Comparison of ENCODE assay signal across 8 cellular contexts in genomic region chr3:196739671-196740475, GRCh38. TPM values are rescaled to one million over a fixed set of nuclear protein-coding genes. Genes with fewer than 3 reads are reported as not detected.
DNase-seq lines count a peak whose midpoint lies in the region; ATAC-seq and TF ChIP-seq lines count a peak whose summit lies in the region.

PAK2 (plus strand) TSS chr3:196739857; CDS start chr3:196782647, 42,790 bp downstream.

- peak; percentile 74 for ATAC-seq in GM19468 (IDR thresholded peaks at IDR 0.05; ENCODE audit: extremely low read depth, unreplicated experiment)

- WGBS in lower leg skin, 2 donors: 1% methylated on average over 48 to 59 of the region's 85 CpGs

- H3K27ac ChIP-seq in CD4-positive, alpha-beta memory T cell (ENCODE audit: low read depth, low read length): peak within 1 kb of the TSS; percentile 99

- H3K4me1 Mint-ChIP-seq in CD4-positive, alpha-beta memory T cell: peaks cover 21 to 45% (median 28%) of the 10 kb centered on the region in 4 donors

- peak within 1 kb of the TSS; percentile 70 to 95 for H3K4me3 ChIP-seq in CD4-positive, alpha-beta memory T cell (ENCODE audit: low read length in 2 of 2)
- H3K4me3 ChIP-seq in lower leg skin (ENCODE audit: low read depth, poor library complexity, severe bottlenecking): peak within 1 kb of the TSS; percentile 98

- H3K4me3 Mint-ChIP-seq in CD4-positive, alpha-beta memory T cell: peak within 1 kb of the TSS; percentile 96 to 100 (median 100)

- peaks cover 4 to 12% of the 10 kb centered on the region in 2 donors for H3K36me3 Mint-ChIP-seq in CD4-positive, alpha-beta memory T cell

- CTCF ChIA-PET in CD4-positive, alpha-beta memory T cell (lab: Charles Lee; ENCODE audit: partially characterized antibody): interaction anchor here (0.6 to 1.5 kb wide), 6 partner anchors 24 to 230 kb away, joined by 3 to 5 read pairs (median 4); no protein-coding TSS in a partner anchor

- peak; percentile 85 to 90 (median 87) for DNase-seq in CD4-positive, alpha-beta memory T cell
- peak; percentile 87 for DNase-seq in HT1080 (ENCODE audit: low read depth)
- peak; percentile 90 for DNase-seq in NK-92 treated with Interleukin-12 subunit alpha and Interleukin-12 subunit beta, amount 100 ng/mL, for 24 hours (lab: John Stamatoyannopoulos, UW)
- peak; percentile 75 to 89 for DNase-seq in activated CD8-positive, alpha-beta memory T cell treated with anti-CD3 and anti-CD28 coated beads for 1 hour (ENCODE audit: extremely low read depth in 1 of 2, low read depth in 1 of 2)
- DNase-seq in ecto neural progenitor cell (ENCODE audit: low spot score): peak; percentile 91
- peak; percentile 89 to 98 for DNase-seq in lower leg skin (ENCODE audit: low spot score in 2 of 2)
- peak; percentile 91 to 93 for DNase-seq in stimulated activated CD4-positive, alpha-beta T cell treated with anti-CD3 and anti-CD28 coated beads, Interleukin-4, amount 100 ng/mL, for 4 hours

- H3K27me3 Mint-ChIP-seq in CD4-positive, alpha-beta memory T cell: no peaks in the 10 kb centered on the region

- H3K9me3 ChIP-seq in CD4-positive, alpha-beta memory T cell (ENCODE audit: control insufficient read depth in 1 of 2, low read length in 2 of 2): no peaks in the 10 kb centered on the region

- POLR2A ChIA-PET in CD4-positive, alpha-beta memory T cell (lab: Charles Lee; ENCODE audit: partially characterized antibody): interaction anchor here (0.6 to 2.6 kb wide), 24 partner anchors 9 to 1046 kb away, joined by 3 to 59 read pairs (median 4); partner anchors contain the start of genes CEP19, FBXO45, NCBP2 and NRROS

- TF ChIP-seq CTCF in lower leg skin (IDR thresholded peaks at IDR 0.05): no peak

- peak within 1 kb of the TSS; percentile 97 to 100 (median 99) for H3K27ac Mint-ChIP-seq in CD4-positive, alpha-beta memory T cell

- intact Hi-C loops in CD4-positive, alpha-beta memory T cell (cut with micrococcal nuclease): loop anchor here (1.0 to 10.0 kb wide), 6 partner anchors 28 to 308 kb away; partner anchors contain the start of genes CEP19, NCBP2, PIGX and SENP5
- intact Hi-C loops in lower leg skin (cut with DNase I; ENCODE audit: low total_unique reads): no loop called here

- H3K4me1 ChIP-seq in CD4-positive, alpha-beta memory T cell (ENCODE audit: insufficient read depth, low read length): peaks cover 42% of the 10 kb centered on the region

- no peaks in the 10 kb centered on the region for H3K9me3 Mint-ChIP-seq in CD4-positive, alpha-beta memory T cell

- no peaks in the 10 kb centered on the region for H3K27me3 ChIP-seq in CD4-positive, alpha-beta memory T cell (ENCODE audit: insufficient read depth, low read length)

- H3K36me3 ChIP-seq in CD4-positive, alpha-beta memory T cell (ENCODE audit: insufficient read depth, low read length): no peaks in the 10 kb centered on the region

- TF ChIP-seq POLR2A in lower leg skin (IDR thresholded peaks at IDR 0.05): peak in 1 of 2 donors; percentile 17

RNA-seq across cellular contexts. Expression of gene PAK2, which starts in this region (rescaled TPM):
- 10 to 100 TPM; 80.4 to 97.4 TPM for total RNA-seq in CD4-positive, alpha-beta memory T cell
- 10 to 100 TPM; 29.1 to 39.4 TPM for polyA plus RNA-seq in CD4-positive, alpha-beta memory T cell
- total RNA-seq in HT1080 (2014; rRNA removed; shearing (Covaris generic)): 37.8 and 53.9 TPM in 2 replicates
- polyA plus RNA-seq in HT1080 (2015; cell fraction: cytosol; rRNA removed): 63.2 and 89.1 TPM in 2 replicates
- 52.6 and 55.7 TPM in 2 replicates for polyA plus RNA-seq in HT1080 (2015; cell fraction: nucleus; rRNA removed)
- 10 to 100 TPM; 25.3 to 39.0 (median 32.8) TPM for total RNA-seq in lower leg skin

Comparison
In these comparisons a context has a peak if more than half of its experiments do, and no peak if none do; other contexts are left out.
1. Peak in every context shown above with its lines: DNase-seq, ATAC-seq, H3K4me3 ChIP-seq and H3K27ac ChIP-seq.